ENCODE assay signal across 8 cellular contexts in genomic region chr22:31082606-31083376, GRCh38. TPM values are rescaled to one million over a fixed set of nuclear protein-coding genes. Genes with fewer than 3 reads are reported as not detected.
DNase-seq lines count a peak whose midpoint lies in the region; ATAC-seq and TF ChIP-seq lines count a peak whose summit lies in the region.

No MANE protein-coding gene starts in this region.

- H3K36me3 ChIP-seq in PC-9 (ENCODE audit: low read depth) (no peaks in the 10 kb centered on the region), adipocyte (ENCODE audit: control insufficient read depth, insufficient read depth, low read length, severe bottlenecking) (peaks cover 2% of the 10 kb centered on the region)

- DNase-seq in NCI-H748 (lab: John Stamatoyannopoulos, UW; ENCODE audit: unreplicated experiment) (peak; percentile 54), NCI-H748 treated with DMSO at 0.1 percent for 48 hours (lab: John Stamatoyannopoulos, UW) (no peak), PC-9 (peak in 1 of 2 experiments; percentile 65), adipocyte (ENCODE audit: low read depth) (peak; percentile 59), hepatic stellate cell (ENCODE audit: low spot score) (peak; percentile 90)
- peak; percentile 57 to 62 (median 57) for DNase-seq in stimulated activated CD4-positive, alpha-beta T cell treated with anti-CD3 and anti-CD28 coated beads, Interleukin-12 subunit alpha, Interleukin-12 subunit beta, amount 100 ng/mL, for 48 hours (ENCODE audit: low read depth in 2 of 3, low spot score in 1 of 3)

- BruUV-seq in PC-9 (replicated peaks; lab: Mats Ljungman, UMichigan) = no TSS peak

- H3F3A ChIP-seq in PC-9 (ENCODE audit: insufficient read depth, low read depth) = peaks cover 13% of the 10 kb centered on the region; the same call in 1 of the 2 replicates

- H3K79me2 ChIP-seq in PC-9 (ENCODE audit: low read depth) = no peaks in the 10 kb centered on the region

- no peaks in the 10 kb centered on the region for H3K9me2 ChIP-seq in PC-9 (ENCODE audit: insufficient read depth)

- TF ChIP-seq CTCF in PC-9 (conservative IDR thresholded peaks at IDR 0.05) = peak; percentile 63

- H3K27me3 ChIP-seq in PC-9 (ENCODE audit: insufficient read depth, low read depth) = no peaks in the 10 kb centered on the region
- H3K27me3 ChIP-seq in adipocyte (replicated peaks; ENCODE audit: control insufficient read depth, insufficient read depth, low read length) = no peaks in the 10 kb centered on the region

- POLR2A ChIA-PET in PC-9 (lab: Charles Lee; ENCODE audit: unreplicated experiment) = interaction anchor here (0.5 kb wide), 1 partner anchor 389 kb away, joined by 11 read pairs; no protein-coding TSS in a partner anchor

- ATAC-seq in GM18907 (IDR thresholded peaks at IDR 0.05; ENCODE audit: unreplicated experiment) = no peak
- no peak for ATAC-seq in GM21576 (IDR thresholded peaks at IDR 0.05; ENCODE audit: unreplicated experiment)

- peak overlapping the region; percentile 93 for H3K9ac ChIP-seq in adipocyte (ENCODE audit: low read length)

- no peak overlapping the region for H3K27ac ChIP-seq in PC-9

- CTCF ChIA-PET in PC-9 (lab: Charles Lee) = interaction anchor here (0.5 to 0.8 kb wide), 7 partner anchors 9 to 756 kb away, joined by 3 to 10 read pairs (median 4); partner anchors contain the start of gene TBC1D10A

- H2AFZ ChIP-seq in PC-9 = no peak overlapping the region

- H3K4me1 ChIP-seq in PC-9 (replicated peaks; ENCODE audit: insufficient read depth) (peaks cover 20% of the 10 kb centered on the region), adipocyte (ENCODE audit: control insufficient read depth, insufficient read depth, low read length) (peaks cover 33% of the 10 kb centered on the region)

- H4K20me1 ChIP-seq in PC-9 (ENCODE audit: insufficient read depth) = no peaks in the 10 kb centered on the region

- H3K4me2 ChIP-seq in PC-9 = peak overlapping the region; percentile 89

- intact Hi-C loops in PC-9 (cut with micrococcal nuclease; ENCODE audit: unreplicated experiment) = loop anchor here (5.0 kb wide), 1 partner anchor 135 kb away; no protein-coding TSS in a partner anchor

- peak overlapping the region; percentile 59; the same call in 1 of the 2 replicates for H3K4me3 ChIP-seq in PC-9
- peak overlapping the region; percentile 91 for H3K4me3 ChIP-seq in adipocyte (ENCODE audit: low read length)

- no peaks in the 10 kb centered on the region for H3K9me3 ChIP-seq in PC-9 (ENCODE audit: insufficient read depth, low read depth)
- H3K9me3 ChIP-seq in adipocyte (ENCODE audit: control insufficient read depth, low read length) = no peaks in the 10 kb centered on the region

RNA-seq across cellular contexts. Expression of gene SMTN, which starts 1.7 kb away (rescaled TPM):
- total RNA-seq in PC-9 (2021) = 68.8 and 76.3 TPM in 2 replicates

RNA-seq across cellular contexts. Expression of gene SELENOM, which starts 24.6 kb away (rescaled TPM):
- total RNA-seq in PC-9 (2021) = 20.7 and 23.3 TPM in 2 replicates

RNA-seq across cellular contexts. Expression of gene INPP5J, which starts 40.0 kb away (rescaled TPM):
- 1.7 and 3.1 TPM in 2 replicates for total RNA-seq in PC-9 (2021)

RNA-seq across cellular contexts. Expression of gene PLA2G3, which starts 57.5 kb away (rescaled TPM):
- not detected in 2 replicates for total RNA-seq in PC-9 (2021)
